In genomic region chr10:75541411-75541810, GRCh38 we compare ENCODE assay signal across 20 cellular contexts.
A peak's percentile ranks its signal among the peaks of the same experiment; 100 is the strongest.
DNase-seq lines count a peak whose midpoint lies in the region; ATAC-seq and TF ChIP-seq lines count a peak whose summit lies in the region.
"Had no signal": no experiment of that assay in that cellular context is flagged by ENCODE, and none has a peak within 500 bp of the region (broad histone marks: within the 10 kb centered on the region; RNA-seq: fewer than 3 reads in every experiment).

No MANE protein-coding gene starts in this region.

- no peak overlapping the region for H3K27ac Mint-ChIP-seq in nephron progenitor cell
- peak overlapping the region; percentile 59 for H3K27ac Mint-ChIP-seq in type B pancreatic cell
- no peak overlapping the region for H3K27ac Mint-ChIP-seq in natural killer cell treated with Interleukin-12 subunit alpha and Interleukin-12 subunit beta and Interleukin-15 and Interleukin-18, amount 100 ng/mL, for 72 hours

- peak overlapping the region; percentile 61 for H3K4me3 Mint-ChIP-seq in nephron progenitor cell
- H3K4me3 Mint-ChIP-seq in type B pancreatic cell = peak overlapping the region; percentile 5
- no peak overlapping the region for H3K4me3 Mint-ChIP-seq in natural killer cell treated with Interleukin-12 subunit alpha and Interleukin-12 subunit beta and Interleukin-15 and Interleukin-18, amount 100 ng/mL, for 72 hours

- H3K9me3 Mint-ChIP-seq in nephron progenitor cell = no peaks in the 10 kb centered on the region
- peaks cover 9% of the 10 kb centered on the region for H3K9me3 Mint-ChIP-seq in type B pancreatic cell
- H3K9me3 Mint-ChIP-seq in natural killer cell treated with Interleukin-12 subunit alpha and Interleukin-12 subunit beta and Interleukin-15 and Interleukin-18, amount 100 ng/mL, for 72 hours = no peaks in the 10 kb centered on the region

- H3K36me3 Mint-ChIP-seq in nephron progenitor cell (ENCODE audit: low read depth) = no peaks in the 10 kb centered on the region
- H3K36me3 Mint-ChIP-seq in type B pancreatic cell = peaks cover under 1% of the 10 kb centered on the region
- no peaks in the 10 kb centered on the region for H3K36me3 Mint-ChIP-seq in natural killer cell treated with Interleukin-12 subunit alpha and Interleukin-12 subunit beta and Interleukin-15 and Interleukin-18, amount 100 ng/mL, for 72 hours

- H3K36me3 ChIP-seq in ectodermal cell (ENCODE audit: control insufficient read depth, insufficient read depth, low read length) (no peaks in the 10 kb centered on the region), SJCRH30 (no peaks in the 10 kb centered on the region)
- H3K36me3 ChIP-seq: BE2C had no signal

- H3K9me3 ChIP-seq in ectodermal cell (ENCODE audit: control insufficient read depth, low read length) = no peaks in the 10 kb centered on the region
- no peaks in the 10 kb centered on the region for H3K9me3 ChIP-seq in SJCRH30 (replicated peaks)
- H3K9me3 ChIP-seq: BE2C had no signal

- peaks cover 15% of the 10 kb centered on the region for H3K27me3 Mint-ChIP-seq in nephron progenitor cell (ENCODE audit: low read depth, poor library complexity)
- H3K27me3 Mint-ChIP-seq in type B pancreatic cell = peaks cover 34% of the 10 kb centered on the region
- H3K27me3 Mint-ChIP-seq in natural killer cell treated with Interleukin-12 subunit alpha and Interleukin-12 subunit beta and Interleukin-15 and Interleukin-18, amount 100 ng/mL, for 72 hours = peaks cover 7 to 29% of the 10 kb centered on the region in 2 donors

- no peak for ATAC-seq in natural killer cell treated with Interleukin-12 subunit alpha and Interleukin-12 subunit beta and Interleukin-15 and Interleukin-18, amount 100 ng/mL, for 72 hours
- ATAC-seq in HG02798 (IDR thresholded peaks at IDR 0.05; ENCODE audit: poor library complexity, unreplicated experiment) = no peak
- ATAC-seq: PC-3 had no signal

- peak overlapping the region; percentile 85 for H3K27ac ChIP-seq in ectodermal cell (ENCODE audit: insufficient read depth, low read depth, low read length, poor library complexity, severe bottlenecking)
- no peak overlapping the region for H3K27ac ChIP-seq in SJCRH30
- H3K27ac ChIP-seq: SK-N-MC had no signal

- peaks cover 60% of the 10 kb centered on the region for H3K4me1 ChIP-seq in ectodermal cell (ENCODE audit: control insufficient read depth, insufficient read depth, low read length)
- H3K4me1 ChIP-seq in SJCRH30 = peaks cover 16% of the 10 kb centered on the region

- TF ChIP-seq CTCF in nephron progenitor cell (IDR thresholded peaks at IDR 0.05) (no peak), type B pancreatic cell (conservative IDR thresholded peaks at IDR 0.05) (no peak)

- 23 to 43% methylated on average over 2 of the region's 2 CpGs for WGBS in ectodermal cell, 2 experiments

- DNase-seq in HuH-7 (ENCODE audit: low spot score) = peak; percentile 8
- no peak for DNase-seq in nephron progenitor cell
- no peak for DNase-seq in type B pancreatic cell (ENCODE audit: extremely low spot score, unreplicated experiment)
- no peak for DNase-seq in SJCRH30
- no peak for DNase-seq in natural killer cell treated with Interleukin-12 subunit alpha and Interleukin-12 subunit beta and Interleukin-15 and Interleukin-18, amount 100 ng/mL, for 72 hours (ENCODE audit: low spot score)
- DNase-seq: BE2C, EL, GF-D8, Karpas-422, MV-4-11, NCI-H1105 treated with DMSO at 0.1 percent for 48 hours, NCI-H187, NCI-H2107, NCI-H446 treated with DMSO at 0.1 percent for 48 hours, NCI-H526 treated with DMSO at 0.1 percent for 48 hours, PC-3, SHP77 had no signal

- peaks cover 84% of the 10 kb centered on the region for H3K4me1 Mint-ChIP-seq in nephron progenitor cell
- H3K4me1 Mint-ChIP-seq in type B pancreatic cell (ENCODE audit: unreplicated experiment) = peaks cover 69% of the 10 kb centered on the region
- H3K4me1 Mint-ChIP-seq in natural killer cell treated with Interleukin-12 subunit alpha and Interleukin-12 subunit beta and Interleukin-15 and Interleukin-18, amount 100 ng/mL, for 72 hours (ENCODE audit: low read depth in 2 of 2) = no peaks in the 10 kb centered on the region

- H3K27me3 ChIP-seq in ectodermal cell (ENCODE audit: control insufficient read depth, insufficient read depth, low read length, poor library complexity, severe bottlenecking) = no peaks in the 10 kb centered on the region
- no peaks in the 10 kb centered on the region; the same call in 1 of the 2 replicates for H3K27me3 ChIP-seq in SJCRH30
- H3K27me3 ChIP-seq: BE2C had no signal

- no peak overlapping the region for H3K4me3 ChIP-seq in ectodermal cell (ENCODE audit: insufficient read depth, low read depth, low read length)
- H3K4me3 ChIP-seq in SJCRH30 = no peak overlapping the region
- H3K4me3 ChIP-seq: SK-N-MC had no signal
